Comparison of ENCODE assay signal across 28 cellular contexts in genomic region chr5:122253794-122254193, GRCh38. TPM values are rescaled to one million over a fixed set of nuclear protein-coding genes. Genes with fewer than 3 reads are reported as not detected.
"Had no signal": no experiment of that assay in that cellular context is flagged by ENCODE, and none has a peak within 500 bp of the region (broad histone marks: within the 10 kb centered on the region; RNA-seq: fewer than 3 reads in every experiment).

No MANE protein-coding gene starts in this region.

- ATAC-seq: effector memory CD8-positive, alpha-beta T cell; esophagus mucosa; foreskin keratinocyte; gastrocnemius medialis; gastroesophageal sphincter; heart left ventricle; heart right ventricle had no signal

- H3K4me1 ChIP-seq: colonic mucosa, esophagus muscularis mucosa, esophagus squamous epithelium, foreskin keratinocyte, gastrocnemius medialis, gastroesophageal sphincter, heart left ventricle, heart right ventricle had no signal

- H3K9me3 ChIP-seq: colonic mucosa, gastrocnemius medialis had no signal

- DNase-seq: colonic mucosa; cortex of kidney; dermis blood vessel endothelial cell; dorsolateral prefrontal cortex; effector CD4-positive, alpha-beta T cell; effector CD8-positive, alpha-beta T cell; effector memory CD4-positive, alpha-beta T cell; effector memory CD8-positive, alpha-beta T cell; endodermal cell; erythroblast; esophagus squamous epithelium; foreskin fibroblast; foreskin keratinocyte; foreskin melanocyte; gastrocnemius medialis; glutamatergic neuron; head of caudate nucleus; heart left ventricle; heart right ventricle had no signal

- H3K4me3 ChIP-seq: colonic mucosa, coronary artery, dorsolateral prefrontal cortex, esophagus muscularis mucosa, esophagus squamous epithelium, gastrocnemius medialis, gastroesophageal sphincter, heart left ventricle, heart right ventricle had no signal

- H3K27ac ChIP-seq: colonic mucosa, coronary artery, dorsolateral prefrontal cortex, epithelial cell of prostate, esophagus muscularis mucosa, esophagus squamous epithelium, foreskin keratinocyte, gastrocnemius medialis, gastroesophageal sphincter, heart left ventricle, heart right ventricle had no signal

- FAIRE-seq: colon, endometrium, endothelial cell of umbilical vein, frontal cortex had no signal

- H3K27me3 ChIP-seq: colonic mucosa, dorsolateral prefrontal cortex, esophagus muscularis mucosa, esophagus squamous epithelium, gastrocnemius medialis, gastroesophageal sphincter, heart left ventricle, heart right ventricle had no signal

- H3K36me3 ChIP-seq: colonic mucosa, esophagus muscularis mucosa, esophagus squamous epithelium, gastrocnemius medialis, gastroesophageal sphincter, heart left ventricle, heart right ventricle had no signal

RNA-seq across cellular contexts. Expression of gene SNCAIP, which starts 58.2 kb away (rescaled TPM):
- total RNA-seq: foreskin keratinocyte had no signal
